In the genomic region with DNA sequence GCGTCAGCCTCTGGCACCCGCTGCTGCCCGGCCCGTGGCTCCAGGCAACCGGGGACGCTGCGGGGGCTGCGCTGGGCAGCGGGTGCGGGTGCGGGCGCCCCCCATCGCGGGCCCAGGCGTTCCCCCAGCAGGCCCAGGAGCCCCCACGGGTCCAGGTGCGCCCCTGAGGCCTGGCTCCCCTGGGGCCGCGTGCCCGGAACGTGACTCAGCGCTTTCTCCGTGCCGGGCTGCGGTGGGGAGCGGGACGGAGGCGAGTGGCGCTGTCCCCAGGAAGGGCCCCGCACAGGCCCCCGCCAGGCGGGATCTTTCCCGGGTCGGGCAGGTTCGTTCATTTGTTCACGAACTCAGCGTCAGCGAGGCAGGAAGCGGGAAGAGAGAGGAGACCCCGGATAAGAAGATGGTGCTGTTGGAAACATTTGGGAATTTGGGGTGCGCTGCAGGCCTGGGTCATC, we compare ENCODE assay signal across 7 cellular contexts. TPM values are rescaled to one million over a fixed set of nuclear protein-coding genes. Genes with fewer than 3 reads are reported as not detected.
DNase-seq lines count a peak whose midpoint lies in the region; ATAC-seq and TF ChIP-seq lines count a peak whose summit lies in the region.
"Had no signal": no experiment of that assay in that cellular context is flagged by ENCODE, and none has a peak within 500 bp of the region (broad histone marks: within the 10 kb centered on the region; RNA-seq: fewer than 3 reads in every experiment).

No MANE protein-coding gene starts in this region.

- H3K9me3 ChIP-seq in body of pancreas (no peaks in the 10 kb centered on the region), neutrophil (no peaks in the 10 kb centered on the region)

- peaks cover 12% of the 10 kb centered on the region for H3K4me1 ChIP-seq in body of pancreas
- peaks cover 7 to 10% of the 10 kb centered on the region in 2 experiments for H3K4me1 ChIP-seq in neutrophil (ENCODE audit: control insufficient read depth in 1 of 2, insufficient read depth in 1 of 2, low read depth in 1 of 2, low read length in 1 of 2)

- peaks cover 0 to 4% of the 10 kb centered on the region in 2 donors for H3K27me3 ChIP-seq in body of pancreas
- peaks cover 13% of the 10 kb centered on the region for H3K27me3 ChIP-seq in neutrophil

- intact Hi-C loops in body of pancreas (cut with DNase I) (loop anchor here (5.0 kb wide), 1 partner anchor 160 kb away; no protein-coding TSS in a partner anchor), lower leg skin (cut with DNase I; ENCODE audit: low total_unique reads) (loop anchor here (5.0 kb wide), 1 partner anchor 160 kb away; no protein-coding TSS in a partner anchor)

- peak in 1 of 4 donors; percentile 48 for DNase-seq in body of pancreas
- no peak for DNase-seq in NAMALWA (ENCODE audit: low spot score)
- DNase-seq in lower leg skin (ENCODE audit: low spot score in 2 of 2), result no peak

- H3K4me3 ChIP-seq in body of pancreas (no peak overlapping the region), neutrophil (ENCODE audit: low read depth in 1 of 2, low read length in 1 of 2) (peak overlapping the region; percentile 45 to 59), lower leg skin (ENCODE audit: low read depth, poor library complexity, severe bottlenecking) (no peak overlapping the region)

- WGBS in body of pancreas, 2 donors, result 43 to 58% methylated on average over 15 to 30 of the region's 41 CpGs
- WGBS in lower leg skin, 2 donors, result 24 to 32% methylated on average over 27 to 37 of the region's 41 CpGs

- TF ChIP-seq POLR2A in body of pancreas (IDR thresholded peaks at IDR 0.05) (no peak), lower leg skin (IDR thresholded peaks at IDR 0.05) (no peak)

- H3K36me3 ChIP-seq in body of pancreas (replicated peaks in 1 of 2; ENCODE audit: insufficient read depth in 1 of 2, low read depth in 2 of 2) (no peaks in the 10 kb centered on the region), neutrophil (no peaks in the 10 kb centered on the region)

- H3K27ac ChIP-seq in body of pancreas, result no peak overlapping the region
- H3K27ac ChIP-seq in neutrophil, result no peak overlapping the region

- TF ChIP-seq CTCF in body of pancreas (IDR thresholded peaks at IDR 0.05) (no peak), neutrophil (IDR thresholded peaks at IDR 0.05) (no peak), lower leg skin (IDR thresholded peaks at IDR 0.05) (no peak)

- ATAC-seq in GM19397 (IDR thresholded peaks at IDR 0.05; ENCODE audit: unreplicated experiment), result peak; percentile 17
- peak; percentile 43 for ATAC-seq in body of pancreas
- no peak for ATAC-seq in GM21367 (IDR thresholded peaks at IDR 0.05; ENCODE audit: unreplicated experiment)

RNA-seq across cellular contexts. Expression of a gene that starts 18.4 kb away (rescaled TPM):
- 10 to 100 TPM; 53.2 to 73.2 TPM for total RNA-seq in body of pancreas
- 10 to 100 TPM; 52.5 to 78.4 (median 72.3) TPM for total RNA-seq in lower leg skin

RNA-seq across cellular contexts. Expression of a gene that starts 19.1 kb away (rescaled TPM):
- total RNA-seq in body of pancreas (1 to 10 TPM in 1 of 2 donors, under 1 TPM in 1; 0.33 to 3.4 TPM), lower leg skin (1 to 10 TPM; 1.2 to 2.4 (median 1.8) TPM)

RNA-seq across cellular contexts. Expression of a gene that starts 43.0 kb away (rescaled TPM):
- not detected for total RNA-seq in body of pancreas
- not detected for total RNA-seq in lower leg skin
- total RNA-seq: glomerular endothelial cell had no signal

RNA-seq across cellular contexts. Expression of a gene that starts 47.4 kb away (rescaled TPM):
- total RNA-seq in body of pancreas (under 1 TPM in 1 of 2 donors, not detected in 1; 0.52 TPM), lower leg skin (under 1 TPM in 2 of 4 donors, not detected in 2; 0.17 to 0.97 TPM)
- total RNA-seq: glomerular endothelial cell had no signal

RNA-seq across cellular contexts. Expression of a gene that starts 49.6 kb away (rescaled TPM):
- total RNA-seq in body of pancreas (10 to 100 TPM; 26.2 to 27.7 TPM), lower leg skin (10 to 100 TPM; 67.2 to 76.5 (median 72.3) TPM)

Comparison
In these comparisons a context has a peak if more than half of its experiments do, and no peak if none do; other contexts are left out.
1. H3K4me3 ChIP-seq: peak in neutrophil (2 of 2); none in body of pancreas (0 of 2) and lower leg skin (single experiment).